Comparison of ENCODE assay signal across 25 cellular contexts in the genomic region with DNA sequence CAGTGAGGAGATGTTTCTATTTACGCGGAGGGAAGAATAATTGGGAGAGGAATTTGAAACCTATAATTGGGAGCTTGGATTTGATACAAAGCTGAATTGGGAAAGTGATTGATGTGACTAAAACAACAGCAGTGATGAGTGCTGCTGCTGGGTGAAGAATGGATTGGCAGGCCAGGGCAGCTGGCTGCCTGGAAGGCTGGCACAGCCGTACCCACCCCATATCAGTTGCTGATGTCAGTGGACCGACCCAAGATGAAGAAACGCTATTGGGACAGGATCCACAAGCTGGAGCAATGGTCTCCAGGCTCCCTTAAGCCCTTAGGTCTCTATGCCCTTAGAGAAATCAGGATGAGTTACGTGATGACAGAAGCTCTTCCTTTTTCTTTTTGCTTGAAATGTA. TPM values are rescaled to one million over a fixed set of nuclear protein-coding genes. Genes with fewer than 3 reads are reported as not detected.
"Had no signal": no experiment of that assay in that cellular context is flagged by ENCODE, and none has a peak within 500 bp of the region (broad histone marks: within the 10 kb centered on the region; RNA-seq: fewer than 3 reads in every experiment).

No MANE protein-coding gene starts in this region.

- FAIRE-seq: endothelial cell of umbilical vein, frontal cortex had no signal

- ATAC-seq: left colon; natural killer cell; stimulated activated naive B cell treated with anti-CD40 and anti-IgM and Interleukin-4, amounts not matched to agents 10 μg/mL and 1 μg/mL and 100 μg/mL, for 72 hours had no signal

- H3K27me3 ChIP-seq: colonic mucosa, ovary, right atrium auricular region, sigmoid colon, stomach, transverse colon had no signal

- H3K27ac ChIP-seq: colonic mucosa, heart left ventricle, ovary, right atrium auricular region, sigmoid colon, skin epidermis, stomach, thoracic aorta, transverse colon had no signal

- H3K9me3 ChIP-seq: colonic mucosa, heart left ventricle, ovary, right atrium auricular region, sigmoid colon, stomach, thoracic aorta, transverse colon had no signal

- H3K4me1 ChIP-seq: colonic mucosa, heart left ventricle, right atrium auricular region, sigmoid colon, stomach, transverse colon had no signal

- DNase-seq: colonic mucosa; dermis blood vessel endothelial cell; endodermal cell; heart left ventricle; hippocampal formation; left colon; mammary epithelial cell; natural killer cell; nucleus accumbens; ovary; sigmoid colon; stimulated activated CD4-positive, alpha-beta T cell treated with anti-CD3 and anti-CD28 coated beads, Interleukin-2, amount 100 ng/mL, for 24 hours; stimulated activated CD4-positive, alpha-beta T cell treated with anti-CD3 and anti-CD28 coated beads, Interleukin-4, amount 100 ng/mL, for 4 hours; stimulated activated naive B cell treated with anti-CD40 and anti-IgM and Interleukin-4, amounts not matched to agents 10 μg/mL and 1 μg/mL and 100 μg/mL, for 72 hours; stomach; substantia nigra; transverse colon had no signal

- H3K4me3 ChIP-seq: colonic mucosa, heart left ventricle, ovary, right atrium auricular region, sigmoid colon, skin epidermis, stomach, thoracic aorta, transverse colon had no signal

- H3K36me3 ChIP-seq: colonic mucosa, heart left ventricle, ovary, right atrium auricular region, sigmoid colon, stomach, thoracic aorta, transverse colon had no signal

RNA-seq across cellular contexts. Expression of gene GRIK1, which starts 47.4 kb away (rescaled TPM):
- total RNA-seq: endodermal cell, endothelial cell of umbilical vein, fibroblast of lung, kidney epithelial cell, mammary epithelial cell, mononuclear cell, natural killer cell, right atrium auricular region, transverse colon had no signal
